2 cellular contexts compared by ENCODE assay signal in the genomic region with DNA sequence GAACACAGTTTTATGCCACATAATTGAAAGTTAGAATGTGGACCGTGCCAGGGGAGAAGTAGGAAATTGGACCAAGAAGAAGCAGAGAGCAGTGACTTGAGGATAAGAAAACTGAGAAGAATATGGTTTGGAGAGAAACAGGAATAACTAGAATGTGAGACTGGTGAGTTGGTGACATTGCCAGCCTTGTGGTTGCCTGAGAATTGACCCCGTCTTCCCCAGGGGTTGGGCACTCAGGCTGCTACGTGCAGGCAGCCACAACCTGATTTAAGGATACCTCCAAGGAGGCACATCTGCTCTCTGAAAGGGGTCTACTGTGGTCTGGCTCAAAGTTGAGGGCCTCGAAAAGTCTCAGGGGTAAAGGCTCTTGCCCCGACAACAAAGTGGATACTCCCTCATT.
TF ChIP-seq lines count a peak whose summit lies in the region.

No MANE protein-coding gene starts in this region.

TF ChIP-seq in SK-N-SH, 30 proteins besides CTCF, POLR2A, EP300 and RAD21 (continued from another document):
- TF ChIP-seq, protein P1, sequence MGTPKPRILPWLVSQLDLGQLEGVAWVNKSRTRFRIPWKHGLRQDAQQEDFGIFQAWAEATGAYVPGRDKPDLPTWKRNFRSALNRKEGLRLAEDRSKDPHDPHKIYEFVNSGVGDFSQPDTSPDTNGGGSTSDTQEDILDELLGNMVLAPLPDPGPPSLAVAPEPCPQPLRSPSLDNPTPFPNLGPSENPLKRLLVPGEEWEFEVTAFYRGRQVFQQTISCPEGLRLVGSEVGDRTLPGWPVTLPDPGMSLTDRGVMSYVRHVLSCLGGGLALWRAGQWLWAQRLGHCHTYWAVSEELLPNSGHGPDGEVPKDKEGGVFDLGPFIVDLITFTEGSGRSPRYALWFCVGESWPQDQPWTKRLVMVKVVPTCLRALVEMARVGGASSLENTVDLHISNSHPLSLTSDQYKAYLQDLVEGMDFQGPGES (IDR thresholded peaks at IDR 0.05; ENCODE audit: low read depth, low read length): no peak
- TF ChIP-seq MEF2A (IDR thresholded peaks at IDR 0.05; ENCODE audit: borderline replicate concordance, low read depth): no peak
- TF ChIP-seq TEAD4 (IDR thresholded peaks at IDR 0.05; ENCODE audit: borderline replicate concordance, insufficient read depth): no peak
- no peak for TF ChIP-seq ZBTB33 (IDR thresholded peaks at IDR 0.05; ENCODE audit: borderline replicate concordance, low read depth)
- TF ChIP-seq RXRA (IDR thresholded peaks at IDR 0.05; ENCODE audit: borderline replicate concordance, low read depth): no peak
- no peak for TF ChIP-seq PBX3 (IDR thresholded peaks at IDR 0.05)
- TF ChIP-seq GABPA (IDR thresholded peaks at IDR 0.05; ENCODE audit: low read depth): no peak
- TF ChIP-seq CHD2 (IDR thresholded peaks at IDR 0.05; ENCODE audit: low read length, partially characterized antibody): no peak
TF ChIP-seq in SK-N-SH: peak in this region for 0.

TF ChIP-seq in SK-N-SH treated with all-trans-retinoic acid at 6 μM for 48 hours, 23 proteins besides CTCF, POLR2A, EP300 and RAD21:
- TF ChIP-seq, protein P2, sequence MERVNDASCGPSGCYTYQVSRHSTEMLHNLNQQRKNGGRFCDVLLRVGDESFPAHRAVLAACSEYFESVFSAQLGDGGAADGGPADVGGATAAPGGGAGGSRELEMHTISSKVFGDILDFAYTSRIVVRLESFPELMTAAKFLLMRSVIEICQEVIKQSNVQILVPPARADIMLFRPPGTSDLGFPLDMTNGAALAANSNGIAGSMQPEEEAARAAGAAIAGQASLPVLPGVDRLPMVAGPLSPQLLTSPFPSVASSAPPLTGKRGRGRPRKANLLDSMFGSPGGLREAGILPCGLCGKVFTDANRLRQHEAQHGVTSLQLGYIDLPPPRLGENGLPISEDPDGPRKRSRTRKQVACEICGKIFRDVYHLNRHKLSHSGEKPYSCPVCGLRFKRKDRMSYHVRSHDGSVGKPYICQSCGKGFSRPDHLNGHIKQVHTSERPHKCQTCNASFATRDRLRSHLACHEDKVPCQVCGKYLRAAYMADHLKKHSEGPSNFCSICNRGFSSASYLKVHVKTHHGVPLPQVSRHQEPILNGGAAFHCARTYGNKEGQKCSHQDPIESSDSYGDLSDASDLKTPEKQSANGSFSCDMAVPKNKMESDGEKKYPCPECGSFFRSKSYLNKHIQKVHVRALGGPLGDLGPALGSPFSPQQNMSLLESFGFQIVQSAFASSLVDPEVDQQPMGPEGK (CRISPR knock-in tag; IDR thresholded peaks at IDR 0.05; ENCODE audit: borderline replicate concordance): no peak
- TF ChIP-seq ZNF70 (CRISPR knock-in tag; IDR thresholded peaks at IDR 0.05): no peak
- TF ChIP-seq OSR1 (CRISPR knock-in tag; IDR thresholded peaks at IDR 0.05): no peak
- no peak for TF ChIP-seq CSDC2 (CRISPR knock-in tag; IDR thresholded peaks at IDR 0.05)
- no peak for TF ChIP-seq ZNF565 (CRISPR knock-in tag; conservative IDR thresholded peaks at IDR 0.05; ENCODE audit: low read depth)
- TF ChIP-seq, protein P3, sequence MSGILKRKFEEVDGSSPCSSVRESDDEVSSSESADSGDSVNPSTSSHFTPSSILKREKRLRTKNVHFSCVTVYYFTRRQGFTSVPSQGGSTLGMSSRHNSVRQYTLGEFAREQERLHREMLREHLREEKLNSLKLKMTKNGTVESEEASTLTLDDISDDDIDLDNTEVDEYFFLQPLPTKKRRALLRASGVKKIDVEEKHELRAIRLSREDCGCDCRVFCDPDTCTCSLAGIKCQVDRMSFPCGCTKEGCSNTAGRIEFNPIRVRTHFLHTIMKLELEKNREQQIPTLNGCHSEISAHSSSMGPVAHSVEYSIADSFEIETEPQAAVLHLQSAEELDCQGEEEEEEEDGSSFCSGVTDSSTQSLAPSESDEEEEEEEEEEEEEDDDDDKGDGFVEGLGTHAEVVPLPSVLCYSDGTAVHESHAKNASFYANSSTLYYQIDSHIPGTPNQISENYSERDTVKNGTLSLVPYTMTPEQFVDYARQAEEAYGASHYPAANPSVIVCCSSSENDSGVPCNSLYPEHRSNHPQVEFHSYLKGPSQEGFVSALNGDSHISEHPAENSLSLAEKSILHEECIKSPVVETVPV (CRISPR knock-in tag; IDR thresholded peaks at IDR 0.05): no peak
- TF ChIP-seq TOX (CRISPR knock-in tag; IDR thresholded peaks at IDR 0.05; ENCODE audit: borderline replicate concordance): no peak
- no peak for TF ChIP-seq ZC3H10 (CRISPR knock-in tag; IDR thresholded peaks at IDR 0.05)
- TF ChIP-seq TCF4 (CRISPR knock-in tag; IDR thresholded peaks at IDR 0.05; ENCODE audit: borderline replicate concordance): no peak
TF ChIP-seq in SK-N-SH treated with all-trans-retinoic acid at 6 μM for 48 hours: peak in this region for 0.
